Comparison of ENCODE assay signal across 18 cellular contexts in the genomic region with DNA sequence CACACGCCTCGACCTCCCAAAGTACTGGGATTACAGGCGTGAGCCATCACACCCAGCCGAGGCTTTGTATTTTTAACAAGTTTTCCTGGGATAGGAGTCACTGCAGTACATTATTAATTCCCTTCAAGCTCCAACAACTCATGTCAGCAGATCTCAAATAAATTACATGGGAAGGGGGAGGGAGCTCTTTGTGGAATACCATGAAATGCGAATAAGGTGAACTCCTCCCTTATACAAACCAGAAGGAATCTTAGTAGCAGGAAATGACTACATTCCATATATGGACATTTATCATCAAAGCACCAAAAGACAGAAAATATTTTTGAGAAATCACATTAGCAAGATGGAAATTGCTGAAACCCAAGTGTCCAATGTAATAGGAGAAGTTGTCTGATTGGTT. TPM values are rescaled to one million over a fixed set of nuclear protein-coding genes. Genes with fewer than 3 reads are reported as not detected.
DNase-seq lines count a peak whose midpoint lies in the region; ATAC-seq and TF ChIP-seq lines count a peak whose summit lies in the region.
"Had no signal": no experiment of that assay in that cellular context is flagged by ENCODE, and none has a peak within 500 bp of the region (broad histone marks: within the 10 kb centered on the region; RNA-seq: fewer than 3 reads in every experiment).

No MANE protein-coding gene starts in this region.

- no peak for DNase-seq in CD4-positive, alpha-beta T cell
- DNase-seq in IMR-90 (peak; percentile 19), T-helper 9 cell (no peak)
- no peak for DNase-seq in activated CD4-positive, alpha-beta T cell treated with anti-CD3 and anti-CD28 coated beads for 36 hours
- no peak for DNase-seq in activated T-helper 2 cell treated with anti-CD3 and anti-CD28 coated beads, Interferon-gamma antibody, Interleukin-2, Interleukin-4, amounts not matched to agents 10 μg/mL and 5 μg/mL and 100 μg/mL, durations not matched to agents 14 hours and 24 hours and 36 hours (ENCODE audit: low spot score)
- DNase-seq: activated CD4-positive, CD25-positive, alpha-beta regulatory T cell; activated T-cell treated with anti-CD3 and anti-CD28 coated beads, Interleukin-2, amount 50 U/mL, for 72 hours; caudate nucleus; effector CD8-positive, alpha-beta T cell; H7; hippocampal formation; left cardiac atrium; stimulated activated CD4-positive, alpha-beta T cell treated with anti-CD3 and anti-CD28 coated beads, Interleukin-1b, Interleukin-23, amount 100 ng/mL, for 48 hours had no signal

- TF ChIP-seq RAD21 in IMR-90 (IDR thresholded peaks at IDR 0.05; ENCODE audit: low read length): no peak

- no TSS peak for BruUV-seq in IMR-90 (replicated peaks; lab: Mats Ljungman, UMichigan)

- peak overlapping the region; percentile 31; the same call in 1 of the 2 replicates for H2BK20ac ChIP-seq in IMR-90 (ENCODE audit: low read depth, low read length)

- no peaks in the 10 kb centered on the region for H3K9me3 Mint-ChIP-seq in CD4-positive, alpha-beta T cell
- H3K9me3 Mint-ChIP-seq in brain: peaks cover 0 to 4% (median 0%) of the 10 kb centered on the region in 5 experiments
- H3K9me3 Mint-ChIP-seq in nephron: no peaks in the 10 kb centered on the region
- no peaks in the 10 kb centered on the region for H3K9me3 Mint-ChIP-seq in activated CD4-positive, alpha-beta T cell treated with anti-CD3 and anti-CD28 coated beads for 36 hours (ENCODE audit: low read depth)
- H3K9me3 Mint-ChIP-seq in activated T-helper 2 cell treated with anti-CD3 and anti-CD28 coated beads, Interferon-gamma antibody, Interleukin-2, Interleukin-4, amounts not matched to agents 10 μg/mL and 5 μg/mL and 100 μg/mL, durations not matched to agents 14 hours and 24 hours and 36 hours: no peaks in the 10 kb centered on the region
- H3K9me3 Mint-ChIP-seq: activated T-cell treated with anti-CD3 and anti-CD28 coated beads, Interleukin-2, amount 50 U/mL, for 72 hours; T-helper 2 cell treated with Interferon-gamma antibody and Interleukin-4, amounts not matched to agents 5 μg/mL and 100 μg/mL, for 36 hours had no signal

- peak overlapping the region; percentile 32 for H3K27ac Mint-ChIP-seq in CD4-positive, alpha-beta T cell
- H3K27ac Mint-ChIP-seq in brain: peak overlapping the region; percentile 17 to 83 (median 47)
- H3K27ac Mint-ChIP-seq in nephron: peak overlapping the region; percentile 86 to 97 (median 94)
- H3K27ac Mint-ChIP-seq in activated CD4-positive, alpha-beta T cell treated with anti-CD3 and anti-CD28 coated beads for 36 hours: no peak overlapping the region
- H3K27ac Mint-ChIP-seq in activated T-helper 2 cell treated with anti-CD3 and anti-CD28 coated beads, Interferon-gamma antibody, Interleukin-2, Interleukin-4, amounts not matched to agents 10 μg/mL and 5 μg/mL and 100 μg/mL, durations not matched to agents 14 hours and 24 hours and 36 hours: no peak overlapping the region
- H3K27ac Mint-ChIP-seq: activated T-cell treated with anti-CD3 and anti-CD28 coated beads, Interleukin-2, amount 50 U/mL, for 72 hours; T-helper 2 cell treated with Interferon-gamma antibody and Interleukin-4, amounts not matched to agents 5 μg/mL and 100 μg/mL, for 36 hours had no signal

- H2BK15ac ChIP-seq in IMR-90 (ENCODE audit: low read depth, low read length): no peak overlapping the region

- peak overlapping the region; percentile 23; the same call in 1 of the 2 replicates for H2AK5ac ChIP-seq in IMR-90 (ENCODE audit: low read depth, low read length)

- H3K27me3 ChIP-seq in CD4-positive, alpha-beta T cell (ENCODE audit: control insufficient read depth, insufficient read depth, low read length): no peaks in the 10 kb centered on the region
- H3K27me3 ChIP-seq in IMR-90 (ENCODE audit: control insufficient read depth, insufficient read depth, low read length): no peaks in the 10 kb centered on the region
- H3K27me3 ChIP-seq: neutrophil had no signal

- H3K4me1 ChIP-seq in IMR-90 (ENCODE audit: control insufficient read depth, insufficient read depth, low read length): peaks cover 5% of the 10 kb centered on the region

- H2AK9ac ChIP-seq in IMR-90 (replicated peaks; ENCODE audit: low read depth, low read length, poor library complexity): peak overlapping the region; percentile 1

- H2BK120ac ChIP-seq in IMR-90 (ENCODE audit: low read depth, low read length): peak overlapping the region; percentile 43; the same call in 1 of the 2 replicates

- H4K8ac ChIP-seq in IMR-90 (ENCODE audit: low read depth in 2 of 2, low read length in 2 of 2): peak overlapping the region in 1 of 2 experiments; percentile 61; a peak in 1 of 4 replicates

- H3K9me1 ChIP-seq in IMR-90 (ENCODE audit: insufficient read depth, low read length): peaks cover 9% of the 10 kb centered on the region

- WGBS in IMR-90 (ENCODE audit: extremely low coverage in 2 of 2, insufficient read length in 1 of 2), 2 experiments: 93% methylated on average over 2 of the region's 5 CpGs; no CpG with 5 or more reads in 1 of the 2 experiments

- H2BK5ac ChIP-seq in IMR-90 (ENCODE audit: low read depth, low read length, poor library complexity, severe bottlenecking): no peak overlapping the region

- in situ Hi-C loops in IMR-90 (cut with MboI; ENCODE audit: low sequenced_read_pairs): no loop called here

- peaks cover 13 to 36% of the 10 kb centered on the region in 2 experiments; a peak in 3 of 4 replicates for H3K79me1 ChIP-seq in IMR-90 (ENCODE audit: low read depth in 1 of 2, low read length in 2 of 2)

- intact Hi-C loops in CD4-positive, alpha-beta T cell (cut with DNase I, micrococcal nuclease): loop anchor here in 1 of 2 experiments (10.0 kb wide), 2 partner anchors 648 to 958 kb away; a partner anchor contains a TSS
- intact Hi-C loops in IMR-90 (cut with micrococcal nuclease): no loop called here
- intact Hi-C loops in activated CD4-positive, alpha-beta T cell treated with anti-CD3 and anti-CD28 coated beads for 36 hours (cut with DNase I, micrococcal nuclease): no loop called here
- intact Hi-C loops in activated T-helper 2 cell treated with anti-CD3 and anti-CD28 coated beads, Interferon-gamma antibody, Interleukin-2, Interleukin-4, amounts not matched to agents 10 μg/mL and 5 μg/mL and 100 μg/mL, durations not matched to agents 14 hours and 24 hours and 36 hours (cut with micrococcal nuclease): no loop called here

- H3K14ac ChIP-seq in IMR-90 (replicated peaks; ENCODE audit: low read depth, low read length): peak overlapping the region; percentile 68

- CTCF ChIA-PET in CD4-positive, alpha-beta T cell (lab: Charles Lee): interaction anchor here (2.2 kb wide), 1 partner anchor 78 kb away, joined by 7 read pairs; no protein-coding TSS in a partner anchor
- CTCF ChIA-PET in IMR-90 (lab: Yijun Ruan, JAX): no interaction called here
- CTCF ChIA-PET in activated CD4-positive, alpha-beta T cell treated with anti-CD3 and anti-CD28 coated beads for 36 hours (lab: Charles Lee): interaction anchor here (0.8 to 1.3 kb wide), 2 partner anchors 80 to 143 kb away, joined by 3 to 4 read pairs; a partner anchor contains a TSS

- POLR2A ChIA-PET in CD4-positive, alpha-beta T cell (lab: Charles Lee): no interaction called here
- POLR2A ChIA-PET in IMR-90 (lab: Charles Lee; ENCODE audit: unreplicated experiment): no interaction called here
- POLR2A ChIA-PET in activated CD4-positive, alpha-beta T cell treated with anti-CD3 and anti-CD28 coated beads for 36 hours (lab: Charles Lee): no interaction called here

- H2AFZ ChIP-seq in IMR-90 (replicated peaks; ENCODE audit: low read length, poor library complexity): no peak overlapping the region

- H3K36me3 ChIP-seq in IMR-90 (ENCODE audit: control insufficient read depth, insufficient read depth, low read length): peaks cover 3% of the 10 kb centered on the region
- H3K36me3 ChIP-seq: neutrophil had no signal

- no peak overlapping the region for H3K4me3 ChIP-seq in IMR-90 (ENCODE audit: insufficient read depth, low read depth, low read length)

- dilution Hi-C loops in IMR-90 (cut with HindIII; ENCODE audit: low sequenced_read_pairs, unreplicated experiment): no loop called here

- H3K23ac ChIP-seq in IMR-90 (ENCODE audit: low read depth, low read length): peak overlapping the region; percentile 59; the same call in 1 of the 2 replicates

- H3K36me3 Mint-ChIP-seq in CD4-positive, alpha-beta T cell (ENCODE audit: low read depth): peaks cover 26% of the 10 kb centered on the region
- H3K36me3 Mint-ChIP-seq in brain (peaks cover 15% of the 10 kb centered on the region), nephron (ENCODE audit: low read depth) (peaks cover 5% of the 10 kb centered on the region)
- H3K36me3 Mint-ChIP-seq in activated CD4-positive, alpha-beta T cell treated with anti-CD3 and anti-CD28 coated beads for 36 hours (ENCODE audit: low read depth): peaks cover 20% of the 10 kb centered on the region
- peaks cover 21% of the 10 kb centered on the region for H3K36me3 Mint-ChIP-seq in activated T-helper 2 cell treated with anti-CD3 and anti-CD28 coated beads, Interferon-gamma antibody, Interleukin-2, Interleukin-4, amounts not matched to agents 10 μg/mL and 5 μg/mL and 100 μg/mL, durations not matched to agents 14 hours and 24 hours and 36 hours (ENCODE audit: low read depth)

- no peaks in the 10 kb centered on the region for H4K20me1 ChIP-seq in IMR-90 (ENCODE audit: insufficient read depth, low read length)

- no peak overlapping the region for H3K9ac ChIP-seq in IMR-90 (ENCODE audit: low read depth, low read length)

- no peak for TF ChIP-seq CTCF in CD4-positive, alpha-beta T cell (IDR thresholded peaks at IDR 0.05)
- TF ChIP-seq CTCF in IMR-90 (conservative IDR thresholded peaks at IDR 0.05; ENCODE audit: low read depth, low read length) (no peak), brain (conservative IDR thresholded peaks at IDR 0.05) (no peak), nephron (IDR thresholded peaks at IDR 0.05; ENCODE audit: unreplicated experiment in 3 of 3) (no peak)

- peak overlapping the region; percentile 74; the same call in 1 of the 2 replicates for H3K4ac ChIP-seq in IMR-90 (ENCODE audit: low read depth, low read length)

- H3K18ac ChIP-seq in IMR-90 (ENCODE audit: low read depth, low read length): no peak overlapping the region

- ATAC-seq in CD4-positive, alpha-beta T cell (ENCODE audit: poor library complexity): no peak
- ATAC-seq in IMR-90 (ENCODE audit: low read depth): no peak
- ATAC-seq in activated CD4-positive, alpha-beta T cell treated with anti-CD3 and anti-CD28 coated beads for 36 hours: no peak
- ATAC-seq in HG03025 (IDR thresholded peaks at IDR 0.05; ENCODE audit: low FRiP score, unreplicated experiment): no peak
- ATAC-seq: activated T-cell treated with anti-CD3 and anti-CD28 coated beads, Interleukin-2, amount 50 U/mL, for 72 hours; left cardiac atrium had no signal

- peak overlapping the region; percentile 27 for H3K4me3 Mint-ChIP-seq in CD4-positive, alpha-beta T cell
- H3K4me3 Mint-ChIP-seq in brain: peak overlapping the region in 3 of 5 experiments; percentile 25 to 70 (median 38)
- peak overlapping the region; percentile 60 to 78 (median 74) for H3K4me3 Mint-ChIP-seq in nephron
- no peak overlapping the region for H3K4me3 Mint-ChIP-seq in activated CD4-positive, alpha-beta T cell treated with anti-CD3 and anti-CD28 coated beads for 36 hours
- H3K4me3 Mint-ChIP-seq in activated T-helper 2 cell treated with anti-CD3 and anti-CD28 coated beads, Interferon-gamma antibody, Interleukin-2, Interleukin-4, amounts not matched to agents 10 μg/mL and 5 μg/mL and 100 μg/mL, durations not matched to agents 14 hours and 24 hours and 36 hours (ENCODE audit: low read depth): no peak overlapping the region
- H3K4me3 Mint-ChIP-seq: activated T-cell treated with anti-CD3 and anti-CD28 coated beads, Interleukin-2, amount 50 U/mL, for 72 hours; T-helper 2 cell treated with Interferon-gamma antibody and Interleukin-4, amounts not matched to agents 5 μg/mL and 100 μg/mL, for 36 hours had no signal

- H3K27me3 Mint-ChIP-seq in CD4-positive, alpha-beta T cell: no peaks in the 10 kb centered on the region
- H3K27me3 Mint-ChIP-seq in brain (peaks cover 6% of the 10 kb centered on the region), nephron (ENCODE audit: low read depth) (no peaks in the 10 kb centered on the region)
- H3K27me3 Mint-ChIP-seq in activated CD4-positive, alpha-beta T cell treated with anti-CD3 and anti-CD28 coated beads for 36 hours: no peaks in the 10 kb centered on the region
- H3K27me3 Mint-ChIP-seq in activated T-helper 2 cell treated with anti-CD3 and anti-CD28 coated beads, Interferon-gamma antibody, Interleukin-2, Interleukin-4, amounts not matched to agents 10 μg/mL and 5 μg/mL and 100 μg/mL, durations not matched to agents 14 hours and 24 hours and 36 hours (ENCODE audit: low read depth): no peaks in the 10 kb centered on the region

- H3K9me3 ChIP-seq in CD4-positive, alpha-beta T cell (ENCODE audit: control insufficient read depth, low read length): no peaks in the 10 kb centered on the region
- no peaks in the 10 kb centered on the region for H3K9me3 ChIP-seq in IMR-90 (ENCODE audit: control insufficient read depth, insufficient read depth, low read length)
- H3K9me3 ChIP-seq: neutrophil had no signal

- TF ChIP-seq POLR2A in IMR-90 (IDR thresholded peaks at IDR 0.05; ENCODE audit: low read depth, low read length): no peak

- H3K4me1 Mint-ChIP-seq in CD4-positive, alpha-beta T cell (ENCODE audit: low read depth): peaks cover 23% of the 10 kb centered on the region
- H3K4me1 Mint-ChIP-seq in brain: peaks cover 58% of the 10 kb centered on the region
- H3K4me1 Mint-ChIP-seq in nephron: peaks cover 44% of the 10 kb centered on the region
- H3K4me1 Mint-ChIP-seq in activated CD4-positive, alpha-beta T cell treated with anti-CD3 and anti-CD28 coated beads for 36 hours: peaks cover 16% of the 10 kb centered on the region
- peaks cover 15% of the 10 kb centered on the region for H3K4me1 Mint-ChIP-seq in activated T-helper 2 cell treated with anti-CD3 and anti-CD28 coated beads, Interferon-gamma antibody, Interleukin-2, Interleukin-4, amounts not matched to agents 10 μg/mL and 5 μg/mL and 100 μg/mL, durations not matched to agents 14 hours and 24 hours and 36 hours (ENCODE audit: low read depth)

- peak overlapping the region; percentile 6; the same call in 1 of the 2 replicates for H4K91ac ChIP-seq in IMR-90 (ENCODE audit: insufficient read depth, low read depth, low read length)

- no peak overlapping the region for H3K27ac ChIP-seq in CD4-positive, alpha-beta T cell (ENCODE audit: low read depth, low read length)
- H3K27ac ChIP-seq in IMR-90 (ENCODE audit: insufficient read depth, low read length): no peak overlapping the region
- H3K27ac ChIP-seq: neutrophil had no signal

- no peak overlapping the region for H4K5ac ChIP-seq in IMR-90 (ENCODE audit: low read depth, low read length)

- H3K56ac ChIP-seq in IMR-90 (ENCODE audit: extremely low read depth, insufficient read depth, low read length): no peak overlapping the region; the same call in 1 of the 2 replicates

- no peak overlapping the region for H3K4me2 ChIP-seq in IMR-90 (ENCODE audit: low read depth, low read length)

RNA-seq across cellular contexts. Expression of a gene that starts 2.9 kb away (rescaled TPM):
- total RNA-seq in CD4-positive, alpha-beta T cell: 10 to 100 TPM; 24.3 to 24.7 TPM
- total RNA-seq in IMR-90 (2012; rRNA removed): 70.5 and 90.0 TPM in 2 replicates
- 70.3 and 73.7 TPM in 2 replicates for polyA plus RNA-seq in IMR-90 (2012; rRNA removed)
- polyA plus RNA-seq in IMR-90 (2012; cell fraction: cytosol; rRNA removed): 64.9 and 72.0 TPM in 2 replicates
- 217 and 248 TPM in 2 replicates for polyA plus RNA-seq in IMR-90 (2012; cell fraction: nucleus; rRNA removed; ENCODE audit: low replicate concordance)
- 107 TPM for polyA plus RNA-seq in brain (ENCODE audit: insufficient read depth, low read depth, low replicate concordance)
- 10 to 100 TPM; 58.7 to 59.5 TPM for total RNA-seq in activated CD4-positive, alpha-beta T cell treated with anti-CD3 and anti-CD28 coated beads for 36 hours
- 70.5 and 77.1 TPM in 2 replicates for total RNA-seq in activated T-helper 2 cell treated with anti-CD3 and anti-CD28 coated beads, Interferon-gamma antibody, Interleukin-2, Interleukin-4, amounts not matched to agents 10 μg/mL and 5 μg/mL and 100 μg/mL, durations not matched to agents 14 hours and 24 hours and 36 hours

RNA-seq across cellular contexts. Expression of a gene that starts 3.0 kb away (rescaled TPM):
- under 1 TPM; 0.53 to 0.58 TPM for total RNA-seq in CD4-positive, alpha-beta T cell
- total RNA-seq in IMR-90 (2012; rRNA removed): not detected in 2 replicates
- polyA plus RNA-seq in IMR-90 (2012; rRNA removed) (0.09 and 0.10 TPM in 2 replicates), brain (ENCODE audit: insufficient read depth, low read depth, low replicate concordance) (6.3 TPM)
- polyA plus RNA-seq in IMR-90 (2012; cell fraction: cytosol; rRNA removed): 0.02 and 0.18 TPM in 2 replicates
- polyA plus RNA-seq in IMR-90 (2012; cell fraction: nucleus; rRNA removed; ENCODE audit: low replicate concordance): 0.53 and 1.1 TPM in 2 replicates
- under 1 TPM; 0.23 to 0.40 TPM for total RNA-seq in activated CD4-positive, alpha-beta T cell treated with anti-CD3 and anti-CD28 coated beads for 36 hours
- total RNA-seq in activated T-helper 2 cell treated with anti-CD3 and anti-CD28 coated beads, Interferon-gamma antibody, Interleukin-2, Interleukin-4, amounts not matched to agents 10 μg/mL and 5 μg/mL and 100 μg/mL, durations not matched to agents 14 hours and 24 hours and 36 hours: 0.30 and 0.34 TPM in 2 replicates

Comparison
In these comparisons a context has a peak if more than half of its experiments do, and no peak if none do; other contexts are left out.
1. H3K27ac Mint-ChIP-seq: peak in CD4-positive, alpha-beta T cell (single experiment), brain (5 of 5) and nephron (3 of 3); none in activated CD4-positive, alpha-beta T cell treated with anti-CD3 and anti-CD28 coated beads for 36 hours (single experiment) and activated T-helper 2 cell treated with anti-CD3 and anti-CD28 coated beads, Interferon-gamma antibody, Interleukin-2, Interleukin-4, amounts not matched to agents 10 μg/mL and 5 μg/mL and 100 μg/mL, durations not matched to agents 14 hours and 24 hours and 36 hours (single experiment).
2. H3K4me3 Mint-ChIP-seq: peak in CD4-positive, alpha-beta T cell (single experiment), brain (3 of 5) and nephron (3 of 3); none in activated CD4-positive, alpha-beta T cell treated with anti-CD3 and anti-CD28 coated beads for 36 hours (single experiment) and activated T-helper 2 cell treated with anti-CD3 and anti-CD28 coated beads, Interferon-gamma antibody, Interleukin-2, Interleukin-4, amounts not matched to agents 10 μg/mL and 5 μg/mL and 100 μg/mL, durations not matched to agents 14 hours and 24 hours and 36 hours (single experiment).